ENCODE assay signal across 9 cellular contexts in genomic region chr11:9137293-9138132, GRCh38. TPM values are rescaled to one million over a fixed set of nuclear protein-coding genes. Genes with fewer than 3 reads are reported as not detected.
DNase-seq lines count a peak whose midpoint lies in the region; ATAC-seq, FAIRE-seq and TF ChIP-seq lines count a peak whose summit lies in the region.
"Had no signal": no experiment of that assay in that cellular context is flagged by ENCODE, and none has a peak within 500 bp of the region (broad histone marks: within the 10 kb centered on the region; RNA-seq: fewer than 3 reads in every experiment).

No MANE protein-coding gene starts in this region.

- no peaks in the 10 kb centered on the region for H3K27me3 Mint-ChIP-seq in activated T-helper 2 cell treated with anti-CD3 and anti-CD28 coated beads, Interferon-gamma antibody, Interleukin-2, Interleukin-4, amounts not matched to agents 10 μg/mL and 5 μg/mL and 100 μg/mL, durations not matched to agents 14 hours and 24 hours and 36 hours (ENCODE audit: low read depth)

- H3K36me3 ChIP-seq in neutrophil = peaks cover 93% of the 10 kb centered on the region
- no peaks in the 10 kb centered on the region for H3K36me3 ChIP-seq in testis (ENCODE audit: low read depth, missing control alignments)

- intact Hi-C loops in activated T-helper 2 cell treated with anti-CD3 and anti-CD28 coated beads, Interferon-gamma antibody, Interleukin-2, Interleukin-4, amounts not matched to agents 10 μg/mL and 5 μg/mL and 100 μg/mL, durations not matched to agents 14 hours and 24 hours and 36 hours (cut with micrococcal nuclease) = loop anchor here (1.0 to 5.0 kb wide), 6 partner anchors 40 to 223 kb away; partner anchors contain the start of genes NRIP3 and TMEM9B
- intact Hi-C loops in testis (cut with DNase I; ENCODE audit: low total_unique reads) = loop anchor here (5.0 kb wide), 1 partner anchor 120 kb away; no protein-coding TSS in a partner anchor

- H3K27me3 ChIP-seq in neutrophil = no peaks in the 10 kb centered on the region
- no peaks in the 10 kb centered on the region for H3K27me3 ChIP-seq in testis

- H3K9me3 ChIP-seq in neutrophil (no peaks in the 10 kb centered on the region), testis (no peaks in the 10 kb centered on the region)

- 29 to 31% methylated on average over 10 of the region's 10 CpGs for WGBS in testis, 2 donors

- peaks cover 33% of the 10 kb centered on the region for H3K4me1 Mint-ChIP-seq in activated T-helper 2 cell treated with anti-CD3 and anti-CD28 coated beads, Interferon-gamma antibody, Interleukin-2, Interleukin-4, amounts not matched to agents 10 μg/mL and 5 μg/mL and 100 μg/mL, durations not matched to agents 14 hours and 24 hours and 36 hours (ENCODE audit: low read depth)

- no peak overlapping the region for H3K4me3 Mint-ChIP-seq in activated T-helper 2 cell treated with anti-CD3 and anti-CD28 coated beads, Interferon-gamma antibody, Interleukin-2, Interleukin-4, amounts not matched to agents 10 μg/mL and 5 μg/mL and 100 μg/mL, durations not matched to agents 14 hours and 24 hours and 36 hours (ENCODE audit: low read depth)

- DNase-seq in DMS114 treated with DMSO at 0.1 percent for 48 hours (lab: John Stamatoyannopoulos, UW; ENCODE audit: unreplicated experiment) = peak; percentile 6
- DNase-seq in LHCN-M2 (ENCODE audit: low read depth) = peak; percentile 47
- DNase-seq in RCC 7860 (ENCODE audit: low spot score) = peak; percentile 18
- peak; percentile 60 for DNase-seq in activated T-helper 2 cell treated with anti-CD3 and anti-CD28 coated beads, Interferon-gamma antibody, Interleukin-2, Interleukin-4, amounts not matched to agents 10 μg/mL and 5 μg/mL and 100 μg/mL, durations not matched to agents 14 hours and 24 hours and 36 hours (ENCODE audit: low spot score)
- peak; percentile 72 for DNase-seq in fibroblast of pulmonary artery (ENCODE audit: low read depth)
- peak; percentile 83 for DNase-seq in testis

- no peak for TF ChIP-seq POLR2A in testis (IDR thresholded peaks at IDR 0.05)

- ATAC-seq in GM21528 (IDR thresholded peaks at IDR 0.05; ENCODE audit: low FRiP score, unreplicated experiment) = peak; percentile 84

- H3K27ac Mint-ChIP-seq in activated T-helper 2 cell treated with anti-CD3 and anti-CD28 coated beads, Interferon-gamma antibody, Interleukin-2, Interleukin-4, amounts not matched to agents 10 μg/mL and 5 μg/mL and 100 μg/mL, durations not matched to agents 14 hours and 24 hours and 36 hours = peak overlapping the region; percentile 1

- peak; percentile 96 for TF ChIP-seq CTCF in fibroblast of pulmonary artery (IDR thresholded peaks at IDR 0.05; ENCODE audit: low read length, missing control alignments)
- peak; percentile 50 for TF ChIP-seq CTCF in neutrophil (IDR thresholded peaks at IDR 0.05)
- peak; percentile 72 to 90 (median 75) for TF ChIP-seq CTCF in testis (IDR thresholded peaks at IDR 0.05)

- H3K4me1 ChIP-seq in neutrophil (ENCODE audit: control insufficient read depth in 1 of 2, insufficient read depth in 1 of 2, low read depth in 1 of 2, low read length in 1 of 2) = no peaks in the 10 kb centered on the region
- peaks cover 15% of the 10 kb centered on the region for H3K4me1 ChIP-seq in testis

- no peak overlapping the region for H3K4me3 ChIP-seq in fibroblast of pulmonary artery (replicated peaks; ENCODE audit: low read depth, low read length)
- no peak overlapping the region for H3K4me3 ChIP-seq in neutrophil (ENCODE audit: low read depth in 1 of 2, low read length in 1 of 2)
- no peak overlapping the region for H3K4me3 ChIP-seq in testis

- peaks cover 49% of the 10 kb centered on the region for H3K36me3 Mint-ChIP-seq in activated T-helper 2 cell treated with anti-CD3 and anti-CD28 coated beads, Interferon-gamma antibody, Interleukin-2, Interleukin-4, amounts not matched to agents 10 μg/mL and 5 μg/mL and 100 μg/mL, durations not matched to agents 14 hours and 24 hours and 36 hours (ENCODE audit: low read depth)

- FAIRE-seq in RCC 7860 (lab: Jason Lieb, UNC) = no peak
- FAIRE-seq: colon had no signal

- no peaks in the 10 kb centered on the region for H3K9me3 Mint-ChIP-seq in activated T-helper 2 cell treated with anti-CD3 and anti-CD28 coated beads, Interferon-gamma antibody, Interleukin-2, Interleukin-4, amounts not matched to agents 10 μg/mL and 5 μg/mL and 100 μg/mL, durations not matched to agents 14 hours and 24 hours and 36 hours

- H3K27ac ChIP-seq in neutrophil (peak overlapping the region; percentile 32), testis (no peak overlapping the region)

RNA-seq across cellular contexts. Expression of gene SCUBE2, which starts 46.1 kb away (rescaled TPM):
- total RNA-seq in LHCN-M2 (2014; rRNA removed) (0.06 and 0.11 TPM in 2 replicates), testis (1 to 10 TPM; 3.5 to 5.0 TPM)
- 1.2 TPM for polyA plus RNA-seq in LHCN-M2 (2012)
- 0.18 TPM in 1 of 2 replicates, not detected in the other for total RNA-seq in activated T-helper 2 cell treated with anti-CD3 and anti-CD28 coated beads, Interferon-gamma antibody, Interleukin-2, Interleukin-4, amounts not matched to agents 10 μg/mL and 5 μg/mL and 100 μg/mL, durations not matched to agents 14 hours and 24 hours and 36 hours
- polyA plus RNA-seq in testis (ENCODE audit: insufficient read depth, low read depth, low replicate concordance) = 10.5 TPM

Comparison
In these comparisons a context has a peak if more than half of its experiments do, and no peak if none do; other contexts are left out.
1. DNase-seq: peak in every context shown above with its lines; median percentile 83 in testis; 72 in fibroblast of pulmonary artery; 60 in activated T-helper 2 cell treated with anti-CD3 and anti-CD28 coated beads, Interferon-gamma antibody, Interleukin-2, Interleukin-4, amounts not matched to agents 10 μg/mL and 5 μg/mL and 100 μg/mL, durations not matched to agents 14 hours and 24 hours and 36 hours; 47 in LHCN-M2; 18 in RCC 7860; 6 in DMS114 treated with DMSO at 0.1 percent for 48 hours.